Comparison of ENCODE assay signal across 8 cellular contexts in the genomic region with DNA sequence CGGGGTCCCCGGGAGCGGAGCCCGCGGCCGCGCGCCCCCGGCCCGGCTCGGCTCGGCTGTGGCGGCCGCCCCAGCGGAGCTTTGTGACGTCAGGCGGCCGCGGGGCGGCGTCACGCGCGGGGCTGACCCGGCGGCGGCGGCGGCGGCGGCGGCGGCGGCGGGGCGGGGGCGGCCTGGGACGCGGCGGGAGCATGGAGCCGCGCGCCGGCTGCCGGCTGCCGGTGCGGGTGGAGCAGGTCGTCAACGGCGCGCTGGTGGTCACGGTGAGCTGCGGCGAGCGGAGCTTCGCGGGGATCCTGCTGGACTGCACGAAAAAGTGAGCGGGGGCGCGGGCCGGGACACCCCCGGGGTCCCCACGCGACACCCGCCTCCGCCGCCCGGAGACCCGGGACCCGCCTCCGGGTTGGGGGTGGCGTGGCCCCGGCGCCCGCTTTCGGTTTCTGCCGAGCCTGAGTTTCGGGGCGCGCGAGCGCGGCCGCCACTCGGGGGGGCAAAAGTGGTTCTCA. TPM values are rescaled to one million over a fixed set of nuclear protein-coding genes. Genes with fewer than 3 reads are reported as not detected.
A peak's percentile ranks its signal among the peaks of the same experiment; 100 is the strongest.
DNase-seq lines count a peak whose midpoint lies in the region; ATAC-seq and TF ChIP-seq lines count a peak whose summit lies in the region.

Gene PWWP2B (plus strand): TSS at position 165 of the 506 bp plus-strand sequence. CDS start 27 bp downstream, at position 192.

- H3K9me3 Mint-ChIP-seq in activated CD4-positive, alpha-beta memory T cell treated with anti-CD3 and anti-CD28 coated beads for 36 hours = peaks cover 5% of the 10 kb centered on the region
- H3K9me3 Mint-ChIP-seq in endodermal cell = no peaks in the 10 kb centered on the region

- peaks cover 12% of the 10 kb centered on the region for H3K4me1 Mint-ChIP-seq in activated CD4-positive, alpha-beta memory T cell treated with anti-CD3 and anti-CD28 coated beads for 36 hours (ENCODE audit: low read depth)
- peaks cover 6% of the 10 kb centered on the region for H3K4me1 Mint-ChIP-seq in endodermal cell

- no peak for TF ChIP-seq CTCF in endodermal cell (conservative IDR thresholded peaks at IDR 0.05)

- H3K27me3 Mint-ChIP-seq in activated CD4-positive, alpha-beta memory T cell treated with anti-CD3 and anti-CD28 coated beads for 36 hours = no peaks in the 10 kb centered on the region
- H3K27me3 Mint-ChIP-seq in endodermal cell (ENCODE audit: insufficient read depth) = peaks cover 2% of the 10 kb centered on the region

- peak within 1 kb of the TSS; percentile 88 for H2AFZ ChIP-seq in ACC112 (ENCODE audit: low read length, unreplicated experiment)

- H3K27ac ChIP-seq in ACC112 (ENCODE audit: low read depth, low read length) (peak within 1 kb of the TSS; percentile 9; the same call in 1 of the 2 replicates), HUES48 (ENCODE audit: low read depth, low read length) (no peak within 1 kb of the TSS), endodermal cell (ENCODE audit: low read depth, low read length) (no peak within 1 kb of the TSS), subcutaneous abdominal adipose tissue (ENCODE audit: low read depth, low read length) (peak within 1 kb of the TSS; percentile 92)

- H3K79me2 ChIP-seq in ACC112 (ENCODE audit: control insufficient read depth, insufficient read depth, low read length, unreplicated experiment) = peaks cover 5% of the 10 kb centered on the region

- peak within 1 kb of the TSS; percentile 33 for H3K27ac Mint-ChIP-seq in activated CD4-positive, alpha-beta memory T cell treated with anti-CD3 and anti-CD28 coated beads for 36 hours
- H3K27ac Mint-ChIP-seq in endodermal cell = peak within 1 kb of the TSS; percentile 90

- intact Hi-C loops in activated CD4-positive, alpha-beta memory T cell treated with anti-CD3 and anti-CD28 coated beads for 36 hours (cut with micrococcal nuclease) = loop anchor here (2.0 to 5.0 kb wide), 2 partner anchors 50 to 65 kb away; partner anchors contain the start of gene LRRC27

- 0% methylated on average over 9 to 86 of the region's 86 CpGs for WGBS in endodermal cell (ENCODE audit: insufficient coverage in 1 of 2, insufficient read length in 1 of 2), 2 experiments

- H3K4me1 ChIP-seq in ACC112 (ENCODE audit: control insufficient read depth, insufficient read depth, low read length, unreplicated experiment) (peaks cover 12% of the 10 kb centered on the region), HUES48 (ENCODE audit: control insufficient read depth, insufficient read depth, low read length) (peaks cover 11% of the 10 kb centered on the region; the same call in 1 of the 2 replicates), endodermal cell (ENCODE audit: control insufficient read depth, insufficient read depth, low read length) (peaks cover 3% of the 10 kb centered on the region), subcutaneous abdominal adipose tissue (ENCODE audit: control insufficient read depth in 5 of 5, insufficient read depth in 5 of 5, low read length in 5 of 5) (peaks cover 4 to 73% (median 62%) of the 10 kb centered on the region in 5 donors)

- no peaks in the 10 kb centered on the region for H3K27me3 ChIP-seq in ACC112 (ENCODE audit: insufficient read depth, low read length)
- peaks cover 8% of the 10 kb centered on the region for H3K27me3 ChIP-seq in HUES48 (ENCODE audit: control insufficient read depth, insufficient read depth, low read length)
- H3K27me3 ChIP-seq in endodermal cell (ENCODE audit: control insufficient read depth, insufficient read depth, low read length, poor library complexity, severe bottlenecking) = no peaks in the 10 kb centered on the region
- no peaks in the 10 kb centered on the region for H3K27me3 ChIP-seq in subcutaneous abdominal adipose tissue (ENCODE audit: control insufficient read depth in 5 of 5, insufficient read depth in 4 of 5, low read length in 5 of 5)

- H3K4me3 ChIP-seq in ACC112 (ENCODE audit: low read depth, low read length) = peak within 1 kb of the TSS; percentile 80
- peak within 1 kb of the TSS; percentile 55 for H3K4me3 ChIP-seq in HUES48 (ENCODE audit: low read depth, low read length)
- peak within 1 kb of the TSS; percentile 75 for H3K4me3 ChIP-seq in endodermal cell (ENCODE audit: low read length)
- H3K4me3 ChIP-seq in subcutaneous abdominal adipose tissue (ENCODE audit: low read depth in 1 of 5, low read length in 5 of 5) = peak within 1 kb of the TSS; percentile 59 to 77 (median 68)

- POLR2A ChIA-PET in activated CD4-positive, alpha-beta memory T cell treated with anti-CD3 and anti-CD28 coated beads for 36 hours (lab: Charles Lee) = interaction anchor here (1.2 kb wide), 1 partner anchor 50 kb away, joined by 8 read pairs; no protein-coding TSS in a partner anchor

- no peaks in the 10 kb centered on the region for H3K36me3 Mint-ChIP-seq in activated CD4-positive, alpha-beta memory T cell treated with anti-CD3 and anti-CD28 coated beads for 36 hours
- H3K36me3 Mint-ChIP-seq in endodermal cell (ENCODE audit: low read depth) = no peaks in the 10 kb centered on the region

- peak within 1 kb of the TSS; percentile 81 for H3K4me3 Mint-ChIP-seq in activated CD4-positive, alpha-beta memory T cell treated with anti-CD3 and anti-CD28 coated beads for 36 hours
- H3K4me3 Mint-ChIP-seq in endodermal cell = peak within 1 kb of the TSS; percentile 68

- H3K36me3 ChIP-seq in ACC112 (ENCODE audit: insufficient read depth, low read length) (no peaks in the 10 kb centered on the region), HUES48 (ENCODE audit: control insufficient read depth, insufficient read depth, low read length) (no peaks in the 10 kb centered on the region), endodermal cell (ENCODE audit: control insufficient read depth, insufficient read depth, low read length) (no peaks in the 10 kb centered on the region), subcutaneous abdominal adipose tissue (ENCODE audit: control insufficient read depth in 5 of 5, insufficient read depth in 5 of 5, low read length in 5 of 5) (no peaks in the 10 kb centered on the region)

- peak within 1 kb of the TSS; percentile 24; the same call in 1 of the 2 replicates for H3K9ac ChIP-seq in HUES48 (ENCODE audit: low read depth, low read length)
- H3K9ac ChIP-seq in endodermal cell (ENCODE audit: extremely low read depth, low read length, poor library complexity, severe bottlenecking) = peak within 1 kb of the TSS; percentile 11
- H3K9ac ChIP-seq in subcutaneous abdominal adipose tissue (ENCODE audit: low read length in 5 of 5) = peak within 1 kb of the TSS in 4 of 5 donors; percentile 70 to 85 (median 76)

- ATAC-seq in GM19351 (IDR thresholded peaks at IDR 0.05; ENCODE audit: unreplicated experiment) = peak; percentile 42

- DNase-seq in activated CD4-positive, alpha-beta memory T cell treated with anti-CD3 and anti-CD28 coated beads for 36 hours = peak; percentile 57
- DNase-seq in endodermal cell = no peak
- no peak for DNase-seq in mucosa of gallbladder (ENCODE audit: low spot score)
- DNase-seq in NCI-H510A treated with DMSO at 0.1 percent for 48 hours (lab: John Stamatoyannopoulos, UW) = no peak

- H3K9me3 ChIP-seq in HUES48 (ENCODE audit: control insufficient read depth, insufficient read depth, low read length) = no peaks in the 10 kb centered on the region
- no peaks in the 10 kb centered on the region for H3K9me3 ChIP-seq in endodermal cell (ENCODE audit: control insufficient read depth, low read length)
- no peaks in the 10 kb centered on the region for H3K9me3 ChIP-seq in subcutaneous abdominal adipose tissue (ENCODE audit: control insufficient read depth in 5 of 5, low read length in 5 of 5)

- CTCF ChIA-PET in activated CD4-positive, alpha-beta memory T cell treated with anti-CD3 and anti-CD28 coated beads for 36 hours (lab: Charles Lee) = interaction anchor here (1.6 kb wide), 1 partner anchor 47 kb away, joined by 8 read pairs; no protein-coding TSS in a partner anchor

RNA-seq across cellular contexts. Expression of gene PWWP2B, which starts in this region (rescaled TPM):
- 1 to 10 TPM; 3.0 to 3.1 TPM for total RNA-seq in activated CD4-positive, alpha-beta memory T cell treated with anti-CD3 and anti-CD28 coated beads for 36 hours
- 10 to 100 TPM; 11.4 to 13.9 TPM for total RNA-seq in endodermal cell
- polyA plus RNA-seq in endodermal cell (2013, experiment 1 of 2) = 7.5 TPM
- 6.7 TPM for polyA plus RNA-seq in endodermal cell (2013, experiment 2 of 2)
- 52.9 TPM for total RNA-seq in mucosa of gallbladder

Comparison
In these comparisons a context has a peak if more than half of its experiments do, and no peak if none do; other contexts are left out.
1. H3K27ac ChIP-seq: peak in ACC112 (single experiment) and subcutaneous abdominal adipose tissue (single experiment); none in HUES48 (single experiment) and endodermal cell (single experiment).
2. H3K9ac ChIP-seq: peak in every context shown above with its lines; median percentile 76 in subcutaneous abdominal adipose tissue; 24 in HUES48; 11 in endodermal cell.
3. Peak in every context shown above with its lines, with median percentiles within 50 percentile points of each other: H3K4me3 ChIP-seq.